Comparison of ENCODE assay signal across 25 cellular contexts in genomic region chr9:106400950-106401349, GRCh38.
DNase-seq lines count a peak whose midpoint lies in the region; ATAC-seq, FAIRE-seq and TF ChIP-seq lines count a peak whose summit lies in the region.
"Had no signal": no experiment of that assay in that cellular context is flagged by ENCODE, and none has a peak within 500 bp of the region (broad histone marks: within the 10 kb centered on the region; RNA-seq: fewer than 3 reads in every experiment).

No MANE protein-coding gene starts in this region.

- H3K27ac ChIP-seq in HepG2 (ENCODE audit: extremely low read length, insufficient read depth, low read length) (no peak overlapping the region), trophoblast cell (ENCODE audit: low read depth, low read length) (peak overlapping the region; percentile 28)

- TF ChIP-seq CTCF in bronchial epithelial cell (IDR thresholded peaks at IDR 0.05; ENCODE audit: insufficient read depth, low read length, severe bottlenecking) (no peak), HepG2 (CRISPR knock-in tag; IDR thresholded peaks at IDR 0.05) (no peak), D721Med (IDR thresholded peaks at IDR 0.05; ENCODE audit: insufficient read depth, missing control alignments) (no peak)

- H4K20me1 ChIP-seq in HepG2 (ENCODE audit: insufficient read depth, low read length), result no peaks in the 10 kb centered on the region

- H3K4me1 ChIP-seq in HepG2 (ENCODE audit: insufficient read depth, low read length) (peaks cover 18% of the 10 kb centered on the region; the same call in 1 of the 2 replicates), trophoblast cell (ENCODE audit: control insufficient read depth in 1 of 2, insufficient read depth in 2 of 2, low read length in 2 of 2) (no peaks in the 10 kb centered on the region)
- H3K4me1 ChIP-seq: BE2C had no signal

- H3K79me2 ChIP-seq in HepG2 (ENCODE audit: insufficient read depth, low read length) (no peaks in the 10 kb centered on the region), trophoblast cell (ENCODE audit: control insufficient read depth, insufficient read depth, low read length, poor library complexity) (no peaks in the 10 kb centered on the region)

- H2BK5ac ChIP-seq in trophoblast cell (ENCODE audit: low read depth, low read length, poor library complexity), result no peak overlapping the region

- H3K4me3 ChIP-seq in bronchial epithelial cell (ENCODE audit: low read depth, low read length), result no peak overlapping the region
- no peak overlapping the region for H3K4me3 ChIP-seq in HepG2 (replicated peaks in 1 of 3; ENCODE audit: insufficient read depth in 1 of 3, low read depth in 2 of 3, low read length in 3 of 3)
- no peak overlapping the region for H3K4me3 ChIP-seq in trophoblast cell (ENCODE audit: low read depth, low read length)
- H3K4me3 ChIP-seq: GM23338, K562 had no signal

- BruUV-seq in HepG2 (replicated peaks; lab: Mats Ljungman, UMichigan), result no TSS peak

- no peak overlapping the region for H3K18ac ChIP-seq in trophoblast cell (ENCODE audit: low read length)

- peaks cover 10% of the 10 kb centered on the region for H3K9me3 ChIP-seq in HepG2 (ENCODE audit: low read length)
- H3K9me3 ChIP-seq in trophoblast cell (ENCODE audit: insufficient read depth, low read depth, low read length), result no peaks in the 10 kb centered on the region
- H3K9me3 ChIP-seq: BE2C had no signal

- 2% methylated on average over 2 of the region's 2 CpGs for WGBS in HepG2 (ENCODE audit: low lambda C conversion rate)
- no CpG with 5 or more reads among the region's 2 CpGs for WGBS in trophoblast cell (ENCODE audit: extremely low coverage, insufficient coverage, insufficient read length)

- no peak overlapping the region for H3K4ac ChIP-seq in trophoblast cell (ENCODE audit: low read depth, low read length)

- ATAC-seq in HepG2 (peak; percentile 92), GM18867 (IDR thresholded peaks at IDR 0.05; ENCODE audit: unreplicated experiment) (no peak)
- ATAC-seq: GM23338, HCT116, K562 had no signal

- in situ Hi-C loops in HepG2 (cut with HindIII; ENCODE audit: extremely low pct_ligation_motif_present, low pct_unique_long_range_greater_than_20kb), result no loop called here

- intact Hi-C loops in HepG2 (cut with micrococcal nuclease; ENCODE audit: unreplicated experiment), result no loop called here

- TF ChIP-seq RAD21 in HepG2 (CRISPR knock-in tag; IDR thresholded peaks at IDR 0.05), result no peak

- no peak overlapping the region for H3K4me2 ChIP-seq in HepG2 (ENCODE audit: low read depth, low read length)
- H3K4me2 ChIP-seq in trophoblast cell (ENCODE audit: low read length), result no peak overlapping the region
- H3K4me2 ChIP-seq: GM23338 had no signal

- FAIRE-seq in H54 (lab: Jason Lieb, UNC), result peak; percentile 30
- peak; percentile 58 for FAIRE-seq in bronchial epithelial cell (lab: Jason Lieb, UNC)
- peak; percentile 64 for FAIRE-seq in HepG2 (lab: Jason Lieb, UNC)
- FAIRE-seq in D721Med (lab: Jason Lieb, UNC), result no peak
- FAIRE-seq: A204.1, GM12892, GM18507, K562 had no signal

- POLR2A ChIA-PET in HepG2 (lab: Yijun Ruan, JAX), result no interaction called here

- H2BK12ac ChIP-seq in trophoblast cell (ENCODE audit: low read length), result peak overlapping the region; percentile 5

- peaks cover 7% of the 10 kb centered on the region for H3K79me1 ChIP-seq in trophoblast cell (ENCODE audit: low read length)

- CTCF ChIA-PET in HepG2 (lab: Yijun Ruan, JAX; ENCODE audit: low intra/inter-chr PET ratio, low total read pairs), result no interaction called here

- H4K8ac ChIP-seq in trophoblast cell (ENCODE audit: low read depth, low read length), result no peak overlapping the region

- no peak overlapping the region for H3K23ac ChIP-seq in trophoblast cell (ENCODE audit: low read length)

- no peak overlapping the region for H2AFZ ChIP-seq in HepG2 (ENCODE audit: low read length)
- no peak overlapping the region for H2AFZ ChIP-seq in trophoblast cell (ENCODE audit: insufficient read depth, low read length, poor library complexity)
- H2AFZ ChIP-seq: GM23338 had no signal

- H3K9ac ChIP-seq in HepG2 (ENCODE audit: insufficient read depth, low read depth, low read length) (no peak overlapping the region), trophoblast cell (ENCODE audit: low read length) (no peak overlapping the region)

- TF ChIP-seq POLR2A in H54 (IDR thresholded peaks at IDR 0.05; ENCODE audit: low read depth, low read length) (no peak), HepG2 (IDR thresholded peaks at IDR 0.05; ENCODE audit: insufficient read depth in 1 of 2, low read depth in 2 of 2, low read length in 2 of 2) (no peak)

- H2BK120ac ChIP-seq in trophoblast cell (ENCODE audit: insufficient read depth, low read length, poor library complexity), result peak overlapping the region; percentile 75

- H3K27me3 ChIP-seq in bronchial epithelial cell (ENCODE audit: control insufficient read depth, insufficient read depth, low read length), result no peaks in the 10 kb centered on the region
- no peaks in the 10 kb centered on the region for H3K27me3 ChIP-seq in HepG2 (ENCODE audit: control insufficient read depth in 1 of 2, insufficient read depth in 2 of 2, low read length in 2 of 2)
- H3K27me3 ChIP-seq in trophoblast cell (ENCODE audit: insufficient read depth, low read length), result no peaks in the 10 kb centered on the region
- H3K27me3 ChIP-seq: BE2C had no signal

- no peaks in the 10 kb centered on the region for H3K36me3 ChIP-seq in bronchial epithelial cell (ENCODE audit: control insufficient read depth, insufficient read depth, low read length)
- no peaks in the 10 kb centered on the region for H3K36me3 ChIP-seq in HepG2 (replicated peaks in 1 of 2; ENCODE audit: control insufficient read depth in 1 of 2, insufficient read depth in 2 of 2, low read length in 2 of 2)
- no peaks in the 10 kb centered on the region for H3K36me3 ChIP-seq in trophoblast cell (ENCODE audit: control insufficient read depth in 1 of 2, insufficient read depth in 2 of 2, low read length in 2 of 2)
- H3K36me3 ChIP-seq: BE2C had no signal

- H2AK5ac ChIP-seq in trophoblast cell (ENCODE audit: low read length), result no peak overlapping the region

- no peak overlapping the region for H4K12ac ChIP-seq in trophoblast cell (ENCODE audit: low read depth, low read length)

- DNase-seq in H54 (ENCODE audit: insufficient read length, low spot score) (no peak), bronchial epithelial cell (ENCODE audit: low read depth) (no peak), HepG2 (ENCODE audit: low spot score) (peak; percentile 20), trophoblast cell (no peak), D721Med (ENCODE audit: insufficient read length, low spot score) (no peak)
- no peak for DNase-seq in activated effector memory CD4-positive, alpha-beta T cell treated with Interleukin-2 at 50 U/mL for 16 hours
- DNase-seq: ACHN; BE2C; C1 segment of cervical spinal cord; CD4-positive, CD25-positive, alpha-beta regulatory T cell; CD8-positive, alpha-beta memory T cell; COR-L47; DMS153; DMS79; GDM1; H7; HFFc6; IMR-90 had no signal

- H3K14ac ChIP-seq in trophoblast cell (ENCODE audit: low read length), result no peak overlapping the region

- H4K91ac ChIP-seq in trophoblast cell (ENCODE audit: low read depth, low read length), result no peak overlapping the region

- TF ChIP-seq EP300 in HepG2 (IDR thresholded peaks at IDR 0.05; ENCODE audit: low read depth in 2 of 2, low read length in 2 of 2) (peak in 1 of 2 experiments; percentile 58; a peak in 1 of 4 replicates), HepG2 (CRISPR knock-in tag; IDR thresholded peaks at IDR 0.05; ENCODE audit: borderline replicate concordance) (no peak)

TF ChIP-seq in HepG2, 621 proteins besides CTCF, POLR2A, EP300 and RAD21 (continues in another document):
- TF ChIP-seq ZNF326 (CRISPR knock-in tag; IDR thresholded peaks at IDR 0.05; ENCODE audit: borderline replicate concordance) (no peak), ZNF646 (CRISPR knock-in tag; IDR thresholded peaks at IDR 0.05) (no peak), NR2F6 (IDR thresholded peaks at IDR 0.05) (peak; percentile 57), NR2F6 (CRISPR knock-in tag; IDR thresholded peaks at IDR 0.05) (peak; percentile 28; the same call in 1 of the 2 replicates)
